1 cellular context compared by ENCODE assay signal in the genomic region with DNA sequence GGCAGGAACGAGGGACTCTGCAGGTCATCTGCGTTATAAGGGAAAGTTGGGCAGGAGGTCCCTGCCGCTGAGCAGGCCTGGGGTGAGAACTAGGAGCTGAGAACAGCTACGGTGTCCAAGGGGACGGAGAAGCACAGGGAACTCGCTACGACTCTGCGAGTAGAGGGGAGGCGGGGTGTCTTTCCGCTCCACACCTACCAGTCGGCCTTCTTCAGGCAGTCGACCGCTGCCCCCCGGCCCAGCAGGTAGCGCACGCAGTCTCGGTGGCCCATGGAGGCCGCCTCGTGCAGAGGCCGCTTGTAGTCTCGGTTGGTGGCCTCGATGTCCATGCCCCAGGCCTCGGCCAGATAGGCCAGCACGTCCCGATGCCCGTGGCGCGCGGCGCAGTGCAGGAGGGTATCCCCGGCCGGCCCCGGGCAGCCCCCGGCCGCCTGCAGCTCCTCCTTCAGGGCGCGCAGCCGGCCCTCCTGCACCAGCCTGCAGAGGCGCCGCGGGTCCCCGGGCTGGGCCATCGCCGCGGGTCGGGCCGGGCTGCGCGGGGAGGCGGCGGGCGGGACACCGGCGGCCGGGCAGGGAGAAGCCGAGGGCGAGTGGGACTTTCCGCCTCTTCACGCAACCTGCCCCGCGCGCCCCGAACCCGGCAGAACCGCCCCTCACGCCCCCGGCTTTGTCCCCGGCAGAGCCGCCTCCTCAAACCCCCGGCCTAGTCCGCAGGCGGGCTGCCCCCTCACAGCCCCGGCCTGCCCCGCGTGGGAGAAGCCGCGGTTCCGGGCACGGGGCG.
TF ChIP-seq lines count a peak whose summit lies in the region.

No MANE protein-coding gene starts in this region.

TF ChIP-seq in K562, 482 proteins besides CTCF, POLR2A, EP300 and RAD21 (continued from another document and continues in another):
- peak in 1 of 2 experiments; percentile 10; a peak in 1 of 4 replicates for TF ChIP-seq SIN3A (IDR thresholded peaks at IDR 0.05; ENCODE audit: borderline replicate concordance in 2 of 2, control insufficient read depth in 1 of 2, low read depth in 2 of 2, low read length in 2 of 2)
- TF ChIP-seq SIN3B (IDR thresholded peaks at IDR 0.05; ENCODE audit: low read depth) = 0 out of 2 replicates have a peak, but pooled peaks have one; percentile 31
- no peak for TF ChIP-seq TOE1 (IDR thresholded peaks at IDR 0.05; ENCODE audit: borderline replicate concordance)
- no peak for TF ChIP-seq TOE1 (CRISPR knock-in tag; IDR thresholded peaks at IDR 0.05; ENCODE audit: borderline replicate concordance, low read depth)
- TF ChIP-seq ESRRB (CRISPR knock-in tag; IDR thresholded peaks at IDR 0.05; ENCODE audit: borderline replicate concordance) = no peak
- TF ChIP-seq ZNF76 (CRISPR knock-in tag; IDR thresholded peaks at IDR 0.05; ENCODE audit: borderline replicate concordance) = no peak
- no peak for TF ChIP-seq JUNB (CRISPR knock-in tag; conservative IDR thresholded peaks at IDR 0.05)
- TF ChIP-seq TBP (optimal IDR thresholded peaks at IDR 0.05; ENCODE audit: low read depth, low read length) = no peak
- no peak for TF ChIP-seq RBM25 (IDR thresholded peaks at IDR 0.05; ENCODE audit: low read depth, low read length, severe bottlenecking)
- TF ChIP-seq ZFPM2 (CRISPR knock-in tag; IDR thresholded peaks at IDR 0.05) = no peak
- TF ChIP-seq MNT (conservative IDR thresholded peaks at IDR 0.05) = no peak
- TF ChIP-seq DEAF1 (CRISPR knock-in tag; IDR thresholded peaks at IDR 0.05) = no peak
- no peak for TF ChIP-seq ETS2 (tag; IDR thresholded peaks at IDR 0.05; ENCODE audit: borderline replicate concordance, poor library complexity, severe bottlenecking)
- no peak for TF ChIP-seq HDGF (IDR thresholded peaks at IDR 0.05)
- no peak for TF ChIP-seq HIVEP1 (CRISPR knock-in tag; IDR thresholded peaks at IDR 0.05)
- TF ChIP-seq ZEB2 (IDR thresholded peaks at IDR 0.05) = no peak
- no peak for TF ChIP-seq SP1 (CRISPR knock-in tag; IDR thresholded peaks at IDR 0.05)
- no peak for TF ChIP-seq ZNF644 (tag; IDR thresholded peaks at IDR 0.05; ENCODE audit: low read depth)
- no peak for TF ChIP-seq RNF2 (IDR thresholded peaks at IDR 0.05)
- TF ChIP-seq EHMT2 (IDR thresholded peaks at IDR 0.05) = no peak
- no peak for TF ChIP-seq KDM4B (IDR thresholded peaks at IDR 0.05; ENCODE audit: borderline replicate concordance in 2 of 2, low read depth in 1 of 2)
- no peak for TF ChIP-seq MTA2 (IDR thresholded peaks at IDR 0.05; ENCODE audit: low read depth)
- no peak for TF ChIP-seq TAF1 (IDR thresholded peaks at IDR 0.05; ENCODE audit: control insufficient read depth, extremely low read depth, insufficient read depth, low read length, severe bottlenecking)
- no peak for TF ChIP-seq ZNF197 (CRISPR knock-in tag; IDR thresholded peaks at IDR 0.05; ENCODE audit: low read depth)
- TF ChIP-seq NELFE (IDR thresholded peaks at IDR 0.05; ENCODE audit: insufficient read depth, insufficient read length) = no peak
- no peak for TF ChIP-seq ELK3 (CRISPR knock-in tag; IDR thresholded peaks at IDR 0.05)
- TF ChIP-seq YBX1 (IDR thresholded peaks at IDR 0.05) = no peak
- no peak for TF ChIP-seq ZNF143 (CRISPR knock-in tag; IDR thresholded peaks at IDR 0.05)
- TF ChIP-seq HMGN3 (IDR thresholded peaks at IDR 0.05; ENCODE audit: borderline replicate concordance, extremely low read depth, insufficient read length, low read depth, low read length) = no peak
- TF ChIP-seq BMI1 (IDR thresholded peaks at IDR 0.05; ENCODE audit: low read length) = no peak
- TF ChIP-seq NR3C1 (CRISPR knock-in tag; IDR thresholded peaks at IDR 0.05) = no peak; the same call in 1 of the 2 replicates
- no peak for TF ChIP-seq DIDO1 (tag; IDR thresholded peaks at IDR 0.05; ENCODE audit: low read depth)
- no peak for TF ChIP-seq HOMEZ (CRISPR knock-in tag; IDR thresholded peaks at IDR 0.05)
- no peak for TF ChIP-seq KAT8 (IDR thresholded peaks at IDR 0.05; ENCODE audit: low read depth)
- no peak for TF ChIP-seq CBX3 (IDR thresholded peaks at IDR 0.05; ENCODE audit: borderline replicate concordance in 1 of 2, low read length in 2 of 2)
- TF ChIP-seq MTF1 (CRISPR knock-in tag; IDR thresholded peaks at IDR 0.05; ENCODE audit: borderline replicate concordance) = no peak
- TF ChIP-seq SMAD4 (CRISPR knock-in tag; conservative IDR thresholded peaks at IDR 0.05) = no peak
- no peak for TF ChIP-seq CBFA2T2 (conservative IDR thresholded peaks at IDR 0.05)
- peak; percentile 25; the same call in 1 of the 2 replicates for TF ChIP-seq CEBPG (CRISPR knock-in tag; IDR thresholded peaks at IDR 0.05)
- no peak for TF ChIP-seq CEBPG (tag; conservative IDR thresholded peaks at IDR 0.05 in 1 of 2, IDR thresholded peaks at IDR 0.05 in 1 of 2)
- no peak for TF ChIP-seq ZNF184 (CRISPR knock-in tag; IDR thresholded peaks at IDR 0.05)
- no peak for TF ChIP-seq CBX5 (IDR thresholded peaks at IDR 0.05; ENCODE audit: borderline replicate concordance, low read depth)
- no peak for TF ChIP-seq TEAD4 (IDR thresholded peaks at IDR 0.05; ENCODE audit: low read length)
- no peak for TF ChIP-seq TEAD4 (CRISPR knock-in tag; IDR thresholded peaks at IDR 0.05; ENCODE audit: borderline replicate concordance)
- no peak for TF ChIP-seq ZFP91 (CRISPR knock-in tag; IDR thresholded peaks at IDR 0.05)
- no peak for TF ChIP-seq AFF4 (CRISPR knock-in tag; IDR thresholded peaks at IDR 0.05)
- TF ChIP-seq KAT2B (IDR thresholded peaks at IDR 0.05; ENCODE audit: low read depth, low read length) = no peak
- TF ChIP-seq UBTF (IDR thresholded peaks at IDR 0.05; ENCODE audit: borderline replicate concordance in 1 of 2, low read depth in 2 of 2, low read length in 2 of 2) = peak; percentile 38 to 46; a peak in 2 of 4 replicates
